In the genomic region with DNA sequence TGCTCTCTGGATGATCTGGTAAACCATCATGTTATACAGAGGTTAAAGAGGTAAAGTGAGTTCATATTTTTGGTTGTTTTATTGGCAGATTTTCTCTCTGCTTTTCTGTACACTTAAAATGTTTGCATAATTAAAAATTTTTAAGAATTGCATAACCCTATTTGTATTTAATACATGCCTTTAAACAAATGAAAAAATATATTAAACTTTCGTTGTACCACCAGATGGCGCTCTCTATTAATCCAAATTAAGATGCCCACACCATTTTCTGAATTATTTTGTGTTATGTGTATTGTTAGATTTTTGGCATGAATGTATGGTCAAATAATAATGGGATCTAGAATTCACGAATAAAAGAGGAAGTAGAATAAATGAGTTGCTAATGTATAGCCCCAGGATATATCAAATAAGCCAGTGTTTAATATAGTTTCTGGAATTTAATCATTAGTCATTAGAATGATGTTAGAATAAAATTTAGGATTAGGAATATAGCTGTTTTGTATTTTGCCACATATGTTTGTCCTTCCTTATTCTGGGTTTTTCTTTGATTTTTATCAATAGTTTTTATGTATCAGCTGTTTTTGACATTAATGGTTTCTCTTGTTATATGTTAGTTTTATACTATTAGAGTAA, we compare ENCODE assay signal across 8 cellular contexts. TPM values are rescaled to one million over a fixed set of nuclear protein-coding genes. Genes with fewer than 3 reads are reported as not detected.
A peak's percentile ranks its signal among the peaks of the same experiment; 100 is the strongest.
DNase-seq lines count a peak whose midpoint lies in the region; ATAC-seq, FAIRE-seq and TF ChIP-seq lines count a peak whose summit lies in the region.

No MANE protein-coding gene starts in this region.

- no peaks in the 10 kb centered on the region for H3K9me3 Mint-ChIP-seq in nephron progenitor cell

- DNase-seq in AG09309 (ENCODE audit: low read depth) (no peak), GM19239 (ENCODE audit: insufficient read length, low spot score) (peak; percentile 1), NCI-H82 treated with DMSO at 0.1 percent for 48 hours (lab: John Stamatoyannopoulos, UW; ENCODE audit: unreplicated experiment) (peak; percentile 10), coronary artery (ENCODE audit: low spot score) (no peak), nephron progenitor cell (no peak), D341Med (ENCODE audit: low spot score) (no peak), H4 (ENCODE audit: low spot score) (no peak)

- peak; percentile 32 for TF ChIP-seq CTCF in AG09309 (IDR thresholded peaks at IDR 0.05; ENCODE audit: control insufficient read depth, insufficient read depth, low read depth, low read length, missing control alignments)
- peak; percentile 66 for TF ChIP-seq CTCF in coronary artery (IDR thresholded peaks at IDR 0.05)
- peak; percentile 70 for TF ChIP-seq CTCF in nephron progenitor cell (IDR thresholded peaks at IDR 0.05)

- no peaks in the 10 kb centered on the region for H3K4me1 Mint-ChIP-seq in nephron progenitor cell

- no peak overlapping the region for H3K27ac Mint-ChIP-seq in nephron progenitor cell

- H3K27me3 Mint-ChIP-seq in nephron progenitor cell (ENCODE audit: low read depth, poor library complexity), result no peaks in the 10 kb centered on the region

- no peak overlapping the region for H3K4me3 Mint-ChIP-seq in nephron progenitor cell

- no peak for ATAC-seq in GM19023 (IDR thresholded peaks at IDR 0.05; ENCODE audit: unreplicated experiment)

- H3K36me3 Mint-ChIP-seq in nephron progenitor cell (ENCODE audit: low read depth), result no peaks in the 10 kb centered on the region

- H3K4me3 ChIP-seq in AG09309 (ENCODE audit: control insufficient read depth, low read depth, low read length) (no peak overlapping the region), coronary artery (no peak overlapping the region)

- no peak overlapping the region for H3K27ac ChIP-seq in coronary artery

- FAIRE-seq in GM19239 (lab: Jason Lieb, UNC), result peak; percentile 81

RNA-seq across cellular contexts. Expression of gene SMAP1, which starts 38.9 kb away (rescaled TPM):
- 15.3 and 21.7 TPM in 2 replicates for total RNA-seq in H4 (2014; rRNA removed; shearing (Covaris generic))

Comparison
In these comparisons a context has a peak if more than half of its experiments do, and no peak if none do; other contexts are left out.
1. DNase-seq: peak in GM19239 (single experiment) and NCI-H82 treated with DMSO at 0.1 percent for 48 hours (single experiment); none in AG09309 (single experiment), coronary artery (single experiment), nephron progenitor cell (single experiment), D341Med (single experiment) and H4 (single experiment).
2. Peak in every context shown above with its lines, with median percentiles within 50 percentile points of each other: CTCF ChIP-seq.